8 cellular contexts compared by ENCODE assay signal in the genomic region with DNA sequence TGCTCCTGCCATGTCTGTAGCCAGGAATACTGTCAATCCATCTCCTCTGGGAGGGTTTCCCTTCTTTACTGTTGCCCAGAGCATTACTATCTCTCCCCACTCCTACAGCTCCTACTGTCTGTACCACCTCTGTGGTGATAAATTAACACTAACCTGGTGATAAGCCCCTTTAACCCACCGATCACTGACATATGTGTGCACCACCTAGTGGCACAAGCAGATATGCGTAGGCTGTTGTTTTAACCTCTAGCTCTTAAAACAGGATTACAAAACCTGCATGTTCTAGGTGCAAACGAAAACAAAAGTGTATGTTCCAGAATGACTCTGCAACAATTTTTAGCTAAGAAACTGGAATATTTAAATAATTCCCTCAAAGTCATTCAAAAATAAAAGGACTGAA.
DNase-seq lines count a peak whose midpoint lies in the region; ATAC-seq and TF ChIP-seq lines count a peak whose summit lies in the region.

No MANE protein-coding gene starts in this region.

- intact Hi-C loops in lower lobe of right lung (cut with DNase I): no loop called here

- peak; percentile 47 for TF ChIP-seq CTCF in lower lobe of right lung (IDR thresholded peaks at IDR 0.05)

- ATAC-seq in HG02610 (IDR thresholded peaks at IDR 0.05; ENCODE audit: unreplicated experiment) (peak; percentile 64), lower lobe of right lung (no peak), GM21786 (IDR thresholded peaks at IDR 0.05; ENCODE audit: unreplicated experiment) (no peak)

- no peak overlapping the region for H3K27ac ChIP-seq in lower lobe of right lung
- no peak overlapping the region for H3K27ac ChIP-seq in caudate nucleus (ENCODE audit: low read depth, low read length)

- no peaks in the 10 kb centered on the region for H3K36me3 ChIP-seq in lower lobe of right lung

- DNase-seq in DMS 273 (lab: John Stamatoyannopoulos, UW; ENCODE audit: unreplicated experiment) (peak; percentile 41), DMS 273 treated with DMSO at 0.1 percent for 48 hours (lab: John Stamatoyannopoulos, UW) (no peak), SHP77 treated with DMSO at 0.1 percent for 48 hours (lab: John Stamatoyannopoulos, UW) (peak; percentile 9), lower lobe of right lung (no peak), caudate nucleus (lab: John Stamatoyannopoulos, UW) (no peak), cerebellar nuclear complex (lab: John Stamatoyannopoulos, UW) (no peak)

- no peaks in the 10 kb centered on the region for H3K27me3 ChIP-seq in lower lobe of right lung (ENCODE audit: low read depth)

- H3K9me3 ChIP-seq in lower lobe of right lung: no peaks in the 10 kb centered on the region

- no peaks in the 10 kb centered on the region for H3K4me1 ChIP-seq in lower lobe of right lung

- H3K4me3 ChIP-seq in lower lobe of right lung: no peak overlapping the region

Comparison
In these comparisons a context has a peak if more than half of its experiments do, and no peak if none do; other contexts are left out.
1. DNase-seq: peak in DMS 273 (single experiment) and SHP77 treated with DMSO at 0.1 percent for 48 hours (single experiment); none in DMS 273 treated with DMSO at 0.1 percent for 48 hours (single experiment), lower lobe of right lung (single experiment), caudate nucleus (0 of 61) and cerebellar nuclear complex (0 of 2).